ENCODE assay signal across 21 cellular contexts in the genomic region with DNA sequence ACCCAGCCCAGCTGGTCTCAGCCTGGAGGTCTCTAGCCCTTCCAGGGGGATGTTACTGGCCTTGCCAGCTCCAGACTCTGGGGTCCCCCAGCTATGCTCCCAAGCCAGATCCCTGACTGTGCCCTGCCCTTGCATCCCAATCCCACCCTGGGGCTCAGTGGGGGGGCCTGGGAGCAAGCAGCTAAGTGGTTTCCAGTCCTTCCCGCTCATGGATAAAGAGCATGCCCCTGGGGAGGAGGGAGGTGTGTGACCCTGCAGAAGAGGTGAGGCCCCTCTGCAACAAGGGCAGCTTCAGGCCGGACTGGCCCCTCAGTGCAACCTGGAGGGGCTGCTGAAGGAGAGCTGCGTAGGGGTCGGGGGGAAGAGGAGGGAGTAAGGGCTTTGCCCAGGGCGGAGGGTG. TPM values are rescaled to one million over a fixed set of nuclear protein-coding genes. Genes with fewer than 3 reads are reported as not detected.
A peak's percentile ranks its signal among the peaks of the same experiment; 100 is the strongest.
DNase-seq lines count a peak whose midpoint lies in the region; ATAC-seq and TF ChIP-seq lines count a peak whose summit lies in the region.
"Had no signal": no experiment of that assay in that cellular context is flagged by ENCODE, and none has a peak within 500 bp of the region (broad histone marks: within the 10 kb centered on the region; RNA-seq: fewer than 3 reads in every experiment).

No MANE protein-coding gene starts in this region.

- H3K4me1 Mint-ChIP-seq in T-cell, result peaks cover 5 to 7% (median 6%) of the 10 kb centered on the region in 3 donors

- CTCF ChIA-PET in T-cell (lab: Charles Lee), result no interaction called here

- peaks cover 0 to 7% of the 10 kb centered on the region in 2 donors for H3K27me3 Mint-ChIP-seq in T-cell

- 51 to 55% methylated on average over 5 of the region's 5 CpGs for WGBS in heart right ventricle, 2 donors
- WGBS in right cardiac atrium, result 66% methylated on average over 5 of the region's 5 CpGs

- no peak overlapping the region for H3K27ac Mint-ChIP-seq in T-cell
- H3K27ac Mint-ChIP-seq: activated CD8-positive, alpha-beta T cell treated with anti-CD3 and anti-CD28 coated beads for 36 hours; activated naive CD4-positive, alpha-beta T cell treated with anti-CD3 and anti-CD28 coated beads, Interleukin-2, amount 50 U/mL, for 72 hours; memory B cell had no signal

- TF ChIP-seq CTCF in heart right ventricle (IDR thresholded peaks at IDR 0.05), result no peak

- intact Hi-C loops in heart right ventricle (cut with DNase I) (loop anchor here in 1 of 10 donors (5.0 kb wide), 1 partner anchor 307 kb away; no protein-coding TSS in a partner anchor), right cardiac atrium (cut with DNase I) (no loop called here)

- no peak for DNase-seq in heart right ventricle
- DNase-seq in right cardiac atrium, result no peak
- peak in 1 of 34 experiments; percentile 25 for DNase-seq in T-cell
- DNase-seq in islet precursor cell, result peak; percentile 48
- no peak for DNase-seq in NCI-H2107 treated with DMSO at 0.1 percent for 48 hours (lab: John Stamatoyannopoulos, UW; ENCODE audit: unreplicated experiment)
- DNase-seq in HuH-7 (ENCODE audit: low spot score), result no peak
- DNase-seq: activated CD8-positive, alpha-beta T cell treated with anti-CD3 and anti-CD28 coated beads for 36 hours; NCI-H1417 treated with DMSO at 0.1 percent for 48 hours; NCI-H2081 treated with DMSO at 0.1 percent for 48 hours; NCI-H774; right lobe of liver; stimulated activated naive CD8-positive, alpha-beta T cell treated with anti-CD3 and anti-CD28 coated beads, Interleukin-15, Interleukin-2, amounts not matched to agents 100 U/mL and 50 U/mL, for 24 hours had no signal

- peak overlapping the region in 8 of 10 donors; percentile 51 to 79 (median 67) for H3K4me3 ChIP-seq in heart right ventricle
- no peak overlapping the region for H3K4me3 ChIP-seq in right cardiac atrium (ENCODE audit: low read length)
- peak overlapping the region; percentile 77 to 87 (median 84) for H3K4me3 ChIP-seq in skeletal muscle tissue (ENCODE audit: low read length in 3 of 3)
- H3K4me3 ChIP-seq: ascending aorta, MG63, pancreas, right lobe of liver had no signal

- peaks cover 13 to 73% (median 40%) of the 10 kb centered on the region in 9 donors for H3K4me1 ChIP-seq in heart right ventricle
- H3K4me1 ChIP-seq in right cardiac atrium (ENCODE audit: control insufficient read depth, insufficient read depth, low read length), result no peaks in the 10 kb centered on the region
- peaks cover 56 to 77% (median 63%) of the 10 kb centered on the region in 3 donors for H3K4me1 ChIP-seq in skeletal muscle tissue (ENCODE audit: control insufficient read depth in 3 of 3, insufficient read depth in 3 of 3, low read length in 3 of 3)
- H3K4me1 ChIP-seq: pancreas had no signal

- peak overlapping the region; percentile 49 to 54 (median 53) for H3K4me3 Mint-ChIP-seq in T-cell

- no peaks in the 10 kb centered on the region for H3K9me3 Mint-ChIP-seq in T-cell
- H3K9me3 Mint-ChIP-seq: activated CD8-positive, alpha-beta T cell treated with anti-CD3 and anti-CD28 coated beads for 36 hours; activated naive CD4-positive, alpha-beta T cell treated with anti-CD3 and anti-CD28 coated beads, Interleukin-2, amount 50 U/mL, for 72 hours; memory B cell had no signal

- H3K27me3 ChIP-seq in heart right ventricle (peaks cover 0 to 21% (median 13%) of the 10 kb centered on the region in 7 donors), right cardiac atrium (ENCODE audit: control insufficient read depth, insufficient read depth) (no peaks in the 10 kb centered on the region), skeletal muscle tissue (ENCODE audit: control insufficient read depth in 3 of 3, insufficient read depth in 3 of 3, low read length in 3 of 3) (peaks cover 0 to 7% (median 3%) of the 10 kb centered on the region in 3 donors)
- H3K27me3 ChIP-seq: ascending aorta, MG63, pancreas, right lobe of liver had no signal

- peak overlapping the region; percentile 66 to 100 (median 97) for H3K9ac ChIP-seq in skeletal muscle tissue (ENCODE audit: low read depth in 1 of 3, low read length in 3 of 3)

- H3K36me3 ChIP-seq in heart right ventricle, result peaks cover 0 to 20% (median 0%) of the 10 kb centered on the region in 9 donors
- H3K36me3 ChIP-seq in skeletal muscle tissue (ENCODE audit: control insufficient read depth in 3 of 3, insufficient read depth in 3 of 3, low read length in 3 of 3), result peaks cover 8 to 54% (median 25%) of the 10 kb centered on the region in 3 donors
- H3K36me3 ChIP-seq: ascending aorta, MG63, pancreas, right lobe of liver had no signal

- H3K9me3 ChIP-seq in heart right ventricle (no peaks in the 10 kb centered on the region), right cardiac atrium (ENCODE audit: control insufficient read depth, low read length) (no peaks in the 10 kb centered on the region), skeletal muscle tissue (ENCODE audit: control insufficient read depth in 3 of 3, low read length in 3 of 3) (no peaks in the 10 kb centered on the region)
- H3K9me3 ChIP-seq: ascending aorta, MG63, pancreas, right lobe of liver had no signal

- POLR2A ChIA-PET in T-cell (lab: Charles Lee), result no interaction called here

- H3K27ac ChIP-seq in heart right ventricle, result peak overlapping the region in 8 of 10 donors; percentile 87 to 100 (median 96)
- H3K27ac ChIP-seq in right cardiac atrium (ENCODE audit: low read length), result no peak overlapping the region
- peak overlapping the region; percentile 100 for H3K27ac ChIP-seq in skeletal muscle tissue (ENCODE audit: low read depth, low read length)
- H3K27ac ChIP-seq: ascending aorta, C4-2B, pancreas, right lobe of liver had no signal

- ATAC-seq in heart right ventricle (no peak), right cardiac atrium (no peak), T-cell (replicated peaks in 1 of 4) (no peak), GM18868 (IDR thresholded peaks at IDR 0.05; ENCODE audit: unreplicated experiment) (no peak)
- ATAC-seq: activated CD4-positive, CD25-positive, alpha-beta regulatory T cell treated with anti-CD3 and anti-CD28 coated beads, Interleukin-2, amount 50 U/mL, for 24 hours; activated CD8-positive, alpha-beta T cell treated with anti-CD3 and anti-CD28 coated beads for 36 hours; activated naive CD4-positive, alpha-beta T cell treated with anti-CD3 and anti-CD28 coated beads, Interleukin-2, amount 50 U/mL, for 72 hours; pancreas; right lobe of liver; stimulated activated naive CD8-positive, alpha-beta T cell treated with anti-CD3 and anti-CD28 coated beads, Interleukin-15, Interleukin-2, amounts not matched to agents 100 U/mL and 50 U/mL, for 24 hours had no signal

- H3K36me3 Mint-ChIP-seq in T-cell, result no peaks in the 10 kb centered on the region
- H3K36me3 Mint-ChIP-seq: activated naive CD4-positive, alpha-beta T cell treated with anti-CD3 and anti-CD28 coated beads, Interleukin-2, amount 50 U/mL, for 72 hours; memory B cell had no signal

RNA-seq across cellular contexts. Expression of a gene that starts 2.8 kb away (rescaled TPM):
- total RNA-seq in heart right ventricle (100 to 1,000 TPM; 285 to 541 (median 407) TPM), right cardiac atrium (100 to 1,000 TPM; 144 to 196 (median 183) TPM), T-cell (100 to 1,000 TPM in 2 of 5 donors, 10 to 100 TPM in 3; 77.9 to 133 (median 81.4) TPM), skeletal muscle tissue (460 TPM)
- polyA plus RNA-seq in heart right ventricle (100 to 1,000 TPM; 176 to 639 TPM), right cardiac atrium (234 TPM)

RNA-seq across cellular contexts. Expression of a gene that starts 45.1 kb away (rescaled TPM):
- total RNA-seq in heart right ventricle (10 to 100 TPM in 9 of 10 donors, 1 to 10 TPM in 1; 9.3 to 20.3 (median 17.2) TPM), right cardiac atrium (10 to 100 TPM in 2 of 4 donors, 1 to 10 TPM in 2; 8.3 to 12.0 (median 10.3) TPM), T-cell (10 to 100 TPM; 10.6 to 18.3 (median 12.6) TPM), skeletal muscle tissue (3.1 TPM)
- polyA plus RNA-seq in heart right ventricle (1 to 10 TPM; 2.8 to 6.7 TPM), right cardiac atrium (4.5 TPM)
